1 cellular context compared by ENCODE assay signal in the genomic region with DNA sequence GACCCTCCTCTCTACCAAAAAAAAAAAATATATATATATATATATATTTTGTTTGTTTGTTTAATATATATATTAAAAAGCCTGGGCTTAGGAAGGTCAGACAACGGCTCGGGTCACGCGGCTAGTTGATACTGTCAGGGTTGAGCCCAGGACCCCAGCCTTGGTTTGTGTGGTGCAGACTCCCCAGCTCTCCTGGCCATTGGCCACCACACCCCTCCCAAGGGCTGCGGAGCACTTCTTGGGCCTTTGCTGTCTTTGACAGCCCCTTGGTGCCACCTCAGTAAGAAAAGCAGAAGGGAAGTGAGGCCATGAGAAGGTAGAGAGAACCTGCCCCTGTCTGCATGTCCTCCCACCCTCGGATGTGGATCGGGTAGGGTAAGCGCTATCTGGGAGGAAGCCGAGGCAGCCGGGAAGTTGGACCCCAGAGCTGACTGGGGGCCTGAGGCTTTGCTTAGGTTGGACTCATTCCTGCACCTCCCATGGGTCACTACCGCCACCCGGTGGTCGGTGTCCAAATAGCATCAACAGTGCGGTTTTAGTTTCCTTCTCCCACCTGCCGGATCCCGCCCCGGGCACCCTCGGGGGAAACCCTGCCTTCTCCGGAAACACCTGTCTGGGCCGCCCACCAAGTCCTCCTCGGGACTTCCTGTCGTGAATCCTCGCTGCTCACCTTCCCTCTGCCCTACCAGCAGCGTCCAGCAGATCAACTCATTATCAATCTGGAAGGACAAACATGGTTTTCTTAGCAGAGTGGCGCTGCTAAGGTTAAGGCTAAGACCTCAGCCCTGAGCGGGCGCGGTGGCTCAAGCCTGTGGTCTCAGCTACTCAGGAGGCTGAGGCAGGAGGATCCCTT.
TF ChIP-seq lines count a peak whose summit lies in the region.

No MANE protein-coding gene starts in this region.

TF ChIP-seq in HepG2, 621 proteins besides CTCF, POLR2A, EP300 and RAD21 (continued from another document and continues in another):
- TF ChIP-seq, protein P1, sequence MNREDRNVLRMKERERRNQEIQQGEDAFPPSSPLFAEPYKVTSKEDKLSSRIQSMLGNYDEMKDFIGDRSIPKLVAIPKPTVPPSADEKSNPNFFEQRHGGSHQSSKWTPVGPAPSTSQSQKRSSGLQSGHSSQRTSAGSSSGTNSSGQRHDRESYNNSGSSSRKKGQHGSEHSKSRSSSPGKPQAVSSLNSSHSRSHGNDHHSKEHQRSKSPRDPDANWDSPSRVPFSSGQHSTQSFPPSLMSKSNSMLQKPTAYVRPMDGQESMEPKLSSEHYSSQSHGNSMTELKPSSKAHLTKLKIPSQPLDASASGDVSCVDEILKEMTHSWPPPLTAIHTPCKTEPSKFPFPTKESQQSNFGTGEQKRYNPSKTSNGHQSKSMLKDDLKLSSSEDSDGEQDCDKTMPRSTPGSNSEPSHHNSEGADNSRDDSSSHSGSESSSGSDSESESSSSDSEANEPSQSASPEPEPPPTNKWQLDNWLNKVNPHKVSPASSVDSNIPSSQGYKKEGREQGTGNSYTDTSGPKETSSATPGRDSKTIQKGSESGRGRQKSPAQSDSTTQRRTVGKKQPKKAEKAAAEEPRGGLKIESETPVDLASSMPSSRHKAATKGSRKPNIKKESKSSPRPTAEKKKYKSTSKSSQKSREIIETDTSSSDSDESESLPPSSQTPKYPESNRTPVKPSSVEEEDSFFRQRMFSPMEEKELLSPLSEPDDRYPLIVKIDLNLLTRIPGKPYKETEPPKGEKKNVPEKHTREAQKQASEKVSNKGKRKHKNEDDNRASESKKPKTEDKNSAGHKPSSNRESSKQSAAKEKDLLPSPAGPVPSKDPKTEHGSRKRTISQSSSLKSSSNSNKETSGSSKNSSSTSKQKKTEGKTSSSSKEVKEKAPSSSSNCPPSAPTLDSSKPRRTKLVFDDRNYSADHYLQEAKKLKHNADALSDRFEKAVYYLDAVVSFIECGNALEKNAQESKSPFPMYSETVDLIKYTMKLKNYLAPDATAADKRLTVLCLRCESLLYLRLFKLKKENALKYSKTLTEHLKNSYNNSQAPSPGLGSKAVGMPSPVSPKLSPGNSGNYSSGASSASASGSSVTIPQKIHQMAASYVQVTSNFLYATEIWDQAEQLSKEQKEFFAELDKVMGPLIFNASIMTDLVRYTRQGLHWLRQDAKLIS (CRISPR knock-in tag; IDR thresholded peaks at IDR 0.05): no peak
- TF ChIP-seq ATF7-NPFF (CRISPR knock-in tag; IDR thresholded peaks at IDR 0.05; ENCODE audit: low read depth): no peak; the same call in 1 of the 2 replicates
- TF ChIP-seq, protein P2, sequence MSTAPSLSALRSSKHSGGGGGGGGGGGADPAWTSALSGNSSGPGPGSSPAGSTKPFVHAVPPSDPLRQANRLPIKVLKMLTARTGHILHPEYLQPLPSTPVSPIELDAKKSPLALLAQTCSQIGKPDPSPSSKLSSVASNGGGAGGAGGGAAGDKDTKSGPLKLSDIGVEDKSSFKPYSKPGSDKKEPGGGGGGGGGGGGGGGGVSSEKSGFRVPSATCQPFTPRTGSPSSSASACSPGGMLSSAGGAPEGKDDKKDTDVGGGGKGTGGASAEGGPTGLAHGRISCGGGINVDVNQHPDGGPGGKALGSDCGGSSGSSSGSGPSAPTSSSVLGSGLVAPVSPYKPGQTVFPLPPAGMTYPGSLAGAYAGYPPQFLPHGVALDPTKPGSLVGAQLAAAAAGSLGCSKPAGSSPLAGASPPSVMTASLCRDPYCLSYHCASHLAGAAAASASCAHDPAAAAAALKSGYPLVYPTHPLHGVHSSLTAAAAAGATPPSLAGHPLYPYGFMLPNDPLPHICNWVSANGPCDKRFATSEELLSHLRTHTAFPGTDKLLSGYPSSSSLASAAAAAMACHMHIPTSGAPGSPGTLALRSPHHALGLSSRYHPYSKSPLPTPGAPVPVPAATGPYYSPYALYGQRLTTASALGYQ (CRISPR knock-in tag; IDR thresholded peaks at IDR 0.05): no peak
- TF ChIP-seq, protein P3, sequence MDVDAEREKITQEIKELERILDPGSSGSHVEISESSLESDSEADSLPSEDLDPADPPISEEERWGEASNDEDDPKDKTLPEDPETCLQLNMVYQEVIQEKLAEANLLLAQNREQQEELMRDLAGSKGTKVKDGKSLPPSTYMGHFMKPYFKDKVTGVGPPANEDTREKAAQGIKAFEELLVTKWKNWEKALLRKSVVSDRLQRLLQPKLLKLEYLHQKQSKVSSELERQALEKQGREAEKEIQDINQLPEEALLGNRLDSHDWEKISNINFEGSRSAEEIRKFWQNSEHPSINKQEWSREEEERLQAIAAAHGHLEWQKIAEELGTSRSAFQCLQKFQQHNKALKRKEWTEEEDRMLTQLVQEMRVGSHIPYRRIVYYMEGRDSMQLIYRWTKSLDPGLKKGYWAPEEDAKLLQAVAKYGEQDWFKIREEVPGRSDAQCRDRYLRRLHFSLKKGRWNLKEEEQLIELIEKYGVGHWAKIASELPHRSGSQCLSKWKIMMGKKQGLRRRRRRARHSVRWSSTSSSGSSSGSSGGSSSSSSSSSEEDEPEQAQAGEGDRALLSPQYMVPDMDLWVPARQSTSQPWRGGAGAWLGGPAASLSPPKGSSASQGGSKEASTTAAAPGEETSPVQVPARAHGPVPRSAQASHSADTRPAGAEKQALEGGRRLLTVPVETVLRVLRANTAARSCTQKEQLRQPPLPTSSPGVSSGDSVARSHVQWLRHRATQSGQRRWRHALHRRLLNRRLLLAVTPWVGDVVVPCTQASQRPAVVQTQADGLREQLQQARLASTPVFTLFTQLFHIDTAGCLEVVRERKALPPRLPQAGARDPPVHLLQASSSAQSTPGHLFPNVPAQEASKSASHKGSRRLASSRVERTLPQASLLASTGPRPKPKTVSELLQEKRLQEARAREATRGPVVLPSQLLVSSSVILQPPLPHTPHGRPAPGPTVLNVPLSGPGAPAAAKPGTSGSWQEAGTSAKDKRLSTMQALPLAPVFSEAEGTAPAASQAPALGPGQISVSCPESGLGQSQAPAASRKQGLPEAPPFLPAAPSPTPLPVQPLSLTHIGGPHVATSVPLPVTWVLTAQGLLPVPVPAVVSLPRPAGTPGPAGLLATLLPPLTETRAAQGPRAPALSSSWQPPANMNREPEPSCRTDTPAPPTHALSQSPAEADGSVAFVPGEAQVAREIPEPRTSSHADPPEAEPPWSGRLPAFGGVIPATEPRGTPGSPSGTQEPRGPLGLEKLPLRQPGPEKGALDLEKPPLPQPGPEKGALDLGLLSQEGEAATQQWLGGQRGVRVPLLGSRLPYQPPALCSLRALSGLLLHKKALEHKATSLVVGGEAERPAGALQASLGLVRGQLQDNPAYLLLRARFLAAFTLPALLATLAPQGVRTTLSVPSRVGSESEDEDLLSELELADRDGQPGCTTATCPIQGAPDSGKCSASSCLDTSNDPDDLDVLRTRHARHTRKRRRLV (CRISPR knock-in tag; IDR thresholded peaks at IDR 0.05): no peak
- no peak for TF ChIP-seq ZNF30 (CRISPR knock-in tag; IDR thresholded peaks at IDR 0.05)
- TF ChIP-seq, protein P4, sequence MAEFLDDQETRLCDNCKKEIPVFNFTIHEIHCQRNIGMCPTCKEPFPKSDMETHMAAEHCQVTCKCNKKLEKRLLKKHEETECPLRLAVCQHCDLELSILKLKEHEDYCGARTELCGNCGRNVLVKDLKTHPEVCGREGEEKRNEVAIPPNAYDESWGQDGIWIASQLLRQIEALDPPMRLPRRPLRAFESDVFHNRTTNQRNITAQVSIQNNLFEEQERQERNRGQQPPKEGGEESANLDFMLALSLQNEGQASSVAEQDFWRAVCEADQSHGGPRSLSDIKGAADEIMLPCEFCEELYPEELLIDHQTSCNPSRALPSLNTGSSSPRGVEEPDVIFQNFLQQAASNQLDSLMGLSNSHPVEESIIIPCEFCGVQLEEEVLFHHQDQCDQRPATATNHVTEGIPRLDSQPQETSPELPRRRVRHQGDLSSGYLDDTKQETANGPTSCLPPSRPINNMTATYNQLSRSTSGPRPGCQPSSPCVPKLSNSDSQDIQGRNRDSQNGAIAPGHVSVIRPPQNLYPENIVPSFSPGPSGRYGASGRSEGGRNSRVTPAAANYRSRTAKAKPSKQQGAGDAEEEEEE (CRISPR knock-in tag; IDR thresholded peaks at IDR 0.05; ENCODE audit: borderline replicate concordance): no peak
- TF ChIP-seq GATAD1 (CRISPR knock-in tag; IDR thresholded peaks at IDR 0.05): peak; percentile 69
- TF ChIP-seq HOXA7 (CRISPR knock-in tag; IDR thresholded peaks at IDR 0.05): no peak
- TF ChIP-seq ZNF749 (CRISPR knock-in tag; IDR thresholded peaks at IDR 0.05; ENCODE audit: borderline replicate concordance): no peak
- 0 out of 2 replicates have a peak, but pooled peaks have one; percentile 27 for TF ChIP-seq ZNF543 (CRISPR knock-in tag; IDR thresholded peaks at IDR 0.05)
- TF ChIP-seq AGO1 (IDR thresholded peaks at IDR 0.05; ENCODE audit: low read depth, low read length, poor library complexity, severe bottlenecking): no peak
- TF ChIP-seq, protein P5, sequence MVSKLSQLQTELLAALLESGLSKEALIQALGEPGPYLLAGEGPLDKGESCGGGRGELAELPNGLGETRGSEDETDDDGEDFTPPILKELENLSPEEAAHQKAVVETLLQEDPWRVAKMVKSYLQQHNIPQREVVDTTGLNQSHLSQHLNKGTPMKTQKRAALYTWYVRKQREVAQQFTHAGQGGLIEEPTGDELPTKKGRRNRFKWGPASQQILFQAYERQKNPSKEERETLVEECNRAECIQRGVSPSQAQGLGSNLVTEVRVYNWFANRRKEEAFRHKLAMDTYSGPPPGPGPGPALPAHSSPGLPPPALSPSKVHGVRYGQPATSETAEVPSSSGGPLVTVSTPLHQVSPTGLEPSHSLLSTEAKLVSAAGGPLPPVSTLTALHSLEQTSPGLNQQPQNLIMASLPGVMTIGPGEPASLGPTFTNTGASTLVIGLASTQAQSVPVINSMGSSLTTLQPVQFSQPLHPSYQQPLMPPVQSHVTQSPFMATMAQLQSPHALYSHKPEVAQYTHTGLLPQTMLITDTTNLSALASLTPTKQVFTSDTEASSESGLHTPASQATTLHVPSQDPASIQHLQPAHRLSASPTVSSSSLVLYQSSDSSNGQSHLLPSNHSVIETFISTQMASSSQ (IDR thresholded peaks at IDR 0.05; ENCODE audit: low read depth): no peak
- TF ChIP-seq, protein P5 (CRISPR knock-in tag; IDR thresholded peaks at IDR 0.05; ENCODE audit: borderline replicate concordance): peak; percentile 64; the same call in 1 of the 2 replicates
- TF ChIP-seq, protein P6, sequence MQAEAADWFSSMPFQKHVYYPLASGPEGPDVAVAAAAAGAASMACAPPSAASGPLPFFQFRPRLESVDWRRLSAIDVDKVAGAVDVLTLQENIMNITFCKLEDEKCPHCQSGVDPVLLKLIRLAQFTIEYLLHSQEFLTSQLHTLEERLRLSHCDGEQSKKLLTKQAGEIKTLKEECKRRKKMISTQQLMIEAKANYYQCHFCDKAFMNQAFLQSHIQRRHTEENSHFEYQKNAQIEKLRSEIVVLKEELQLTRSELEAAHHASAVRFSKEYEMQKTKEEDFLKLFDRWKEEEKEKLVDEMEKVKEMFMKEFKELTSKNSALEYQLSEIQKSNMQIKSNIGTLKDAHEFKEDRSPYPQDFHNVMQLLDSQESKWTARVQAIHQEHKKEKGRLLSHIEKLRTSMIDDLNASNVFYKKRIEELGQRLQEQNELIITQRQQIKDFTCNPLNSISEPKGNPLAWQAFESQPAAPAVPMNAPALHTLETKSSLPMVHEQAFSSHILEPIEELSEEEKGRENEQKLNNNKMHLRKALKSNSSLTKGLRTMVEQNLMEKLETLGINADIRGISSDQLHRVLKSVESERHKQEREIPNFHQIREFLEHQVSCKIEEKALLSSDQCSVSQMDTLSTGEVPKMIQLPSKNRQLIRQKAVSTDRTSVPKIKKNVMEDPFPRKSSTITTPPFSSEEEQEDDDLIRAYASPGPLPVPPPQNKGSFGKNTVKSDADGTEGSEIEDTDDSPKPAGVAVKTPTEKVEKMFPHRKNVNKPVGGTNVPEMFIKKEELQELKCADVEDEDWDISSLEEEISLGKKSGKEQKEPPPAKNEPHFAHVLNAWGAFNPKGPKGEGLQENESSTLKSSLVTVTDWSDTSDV (CRISPR knock-in tag; IDR thresholded peaks at IDR 0.05): 0 out of 2 replicates have a peak, but pooled peaks have one; percentile 47
- no peak for TF ChIP-seq CHD4 (IDR thresholded peaks at IDR 0.05; ENCODE audit: borderline replicate concordance, low read length)
- TF ChIP-seq ZNF737 (CRISPR knock-in tag; IDR thresholded peaks at IDR 0.05; ENCODE audit: borderline replicate concordance): no peak
- no peak for TF ChIP-seq ZFP36L1 (CRISPR knock-in tag; IDR thresholded peaks at IDR 0.05)
- TF ChIP-seq, protein P7, sequence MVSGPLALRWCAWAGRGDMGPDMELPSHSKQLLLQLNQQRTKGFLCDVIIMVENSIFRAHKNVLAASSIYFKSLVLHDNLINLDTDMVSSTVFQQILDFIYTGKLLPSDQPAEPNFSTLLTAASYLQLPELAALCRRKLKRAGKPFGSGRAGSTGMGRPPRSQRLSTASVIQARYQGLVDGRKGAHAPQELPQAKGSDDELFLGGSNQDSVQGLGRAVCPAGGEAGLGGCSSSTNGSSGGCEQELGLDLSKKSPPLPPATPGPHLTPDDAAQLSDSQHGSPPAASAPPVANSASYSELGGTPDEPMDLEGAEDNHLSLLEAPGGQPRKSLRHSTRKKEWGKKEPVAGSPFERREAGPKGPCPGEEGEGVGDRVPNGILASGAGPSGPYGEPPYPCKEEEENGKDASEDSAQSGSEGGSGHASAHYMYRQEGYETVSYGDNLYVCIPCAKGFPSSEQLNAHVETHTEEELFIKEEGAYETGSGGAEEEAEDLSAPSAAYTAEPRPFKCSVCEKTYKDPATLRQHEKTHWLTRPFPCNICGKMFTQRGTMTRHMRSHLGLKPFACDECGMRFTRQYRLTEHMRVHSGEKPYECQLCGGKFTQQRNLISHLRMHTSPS (CRISPR knock-in tag; IDR thresholded peaks at IDR 0.05; ENCODE audit: low read depth): no peak
- TF ChIP-seq, protein P8, sequence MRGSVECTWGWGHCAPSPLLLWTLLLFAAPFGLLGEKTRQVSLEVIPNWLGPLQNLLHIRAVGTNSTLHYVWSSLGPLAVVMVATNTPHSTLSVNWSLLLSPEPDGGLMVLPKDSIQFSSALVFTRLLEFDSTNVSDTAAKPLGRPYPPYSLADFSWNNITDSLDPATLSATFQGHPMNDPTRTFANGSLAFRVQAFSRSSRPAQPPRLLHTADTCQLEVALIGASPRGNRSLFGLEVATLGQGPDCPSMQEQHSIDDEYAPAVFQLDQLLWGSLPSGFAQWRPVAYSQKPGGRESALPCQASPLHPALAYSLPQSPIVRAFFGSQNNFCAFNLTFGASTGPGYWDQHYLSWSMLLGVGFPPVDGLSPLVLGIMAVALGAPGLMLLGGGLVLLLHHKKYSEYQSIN (CRISPR knock-in tag; IDR thresholded peaks at IDR 0.05; ENCODE audit: borderline replicate concordance): no peak
- no peak for TF ChIP-seq NCOA5 (CRISPR knock-in tag; IDR thresholded peaks at IDR 0.05)
